Comparison of ENCODE assay signal across 21 cellular contexts in the genomic region with DNA sequence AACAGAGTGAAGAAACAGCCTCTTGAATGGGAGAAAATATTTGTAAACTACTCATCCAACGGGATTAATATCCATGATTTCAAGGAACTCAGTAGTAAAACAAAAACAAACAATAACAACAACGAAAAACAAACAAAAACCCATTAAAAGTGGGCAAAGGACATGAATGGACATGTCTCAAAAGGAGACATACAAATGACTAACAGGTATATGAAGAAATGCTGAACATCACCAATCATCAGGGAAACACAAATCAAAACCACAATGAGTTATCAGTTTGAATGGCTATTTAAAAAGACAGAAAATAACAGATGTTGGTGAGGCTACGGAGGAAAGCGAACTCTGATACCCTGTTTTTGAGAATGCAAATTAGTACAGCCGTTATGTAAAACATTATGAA.
DNase-seq lines count a peak whose midpoint lies in the region; ATAC-seq and TF ChIP-seq lines count a peak whose summit lies in the region.
"Had no signal": no experiment of that assay in that cellular context is flagged by ENCODE, and none has a peak within 500 bp of the region (broad histone marks: within the 10 kb centered on the region; RNA-seq: fewer than 3 reads in every experiment).

No MANE protein-coding gene starts in this region.

- no peaks in the 10 kb centered on the region for H3K4me1 ChIP-seq in breast epithelium
- no peaks in the 10 kb centered on the region for H3K4me1 ChIP-seq in smooth muscle cell (ENCODE audit: low read depth)
- H3K4me1 ChIP-seq: BE2C had no signal

- TF ChIP-seq CTCF in MCF 10A (IDR thresholded peaks at IDR 0.05; ENCODE audit: unreplicated experiment) (no peak), breast epithelium (IDR thresholded peaks at IDR 0.05) (no peak), epithelial cell of esophagus (IDR thresholded peaks at IDR 0.05; ENCODE audit: insufficient read depth, low read depth, low read length, missing control alignments) (no peak), smooth muscle cell (IDR thresholded peaks at IDR 0.05; ENCODE audit: borderline replicate concordance, insufficient read depth, poor library complexity, severe bottlenecking) (no peak), coronary artery (IDR thresholded peaks at IDR 0.05) (no peak)

- H4K20me1 ChIP-seq in smooth muscle cell (ENCODE audit: low read depth): no peaks in the 10 kb centered on the region

- H3K36me3 Mint-ChIP-seq in MCF 10A (ENCODE audit: insufficient read depth, unreplicated experiment): no peaks in the 10 kb centered on the region
- H3K36me3 Mint-ChIP-seq: CD4-positive, CD25-positive, alpha-beta regulatory T cell had no signal

- no peak for ATAC-seq in GM19395 (IDR thresholded peaks at IDR 0.05; ENCODE audit: unreplicated experiment)
- ATAC-seq: GM12878, HepG2 had no signal

- H3K27ac ChIP-seq in breast epithelium: no peak overlapping the region
- no peak overlapping the region for H3K27ac ChIP-seq in smooth muscle cell (ENCODE audit: low read depth)
- no peak overlapping the region for H3K27ac ChIP-seq in coronary artery

- DNase-seq in MCF 10A (ENCODE audit: unreplicated experiment): peak; percentile 4
- DNase-seq in breast epithelium (ENCODE audit: low spot score in 2 of 2): no peak
- DNase-seq in NCI-H526 treated with DMSO at 0.1 percent for 48 hours (lab: John Stamatoyannopoulos, UW): peak; percentile 16
- peak; percentile 67 for DNase-seq in epithelial cell of esophagus (ENCODE audit: low read depth)
- DNase-seq in smooth muscle cell (lab: John Stamatoyannopoulos, UW; ENCODE audit: unreplicated experiment): no peak
- no peak for DNase-seq in coronary artery (ENCODE audit: low spot score)
- no peak for DNase-seq in NCI-H1436 (lab: John Stamatoyannopoulos, UW)
- DNase-seq: ACHN; BE2C; C1 segment of cervical spinal cord; CD4-positive, CD25-positive, alpha-beta regulatory T cell; CD8-positive, alpha-beta memory T cell; COR-L47; DMS 273 treated with DMSO at 0.1 percent for 48 hours; DMS53; DND-41; EL; H9 had no signal

- H2AFZ ChIP-seq in smooth muscle cell (ENCODE audit: low read depth): peak overlapping the region; percentile 15

- peak overlapping the region; percentile 93 for H3K27ac Mint-ChIP-seq in MCF 10A (ENCODE audit: low read depth, unreplicated experiment)
- H3K27ac Mint-ChIP-seq: CD8-positive, alpha-beta memory T cell had no signal

- 92% methylated on average over 5 of the region's 5 CpGs for WGBS in smooth muscle cell (ENCODE audit: low lambda C conversion rate)

- no TSS peak for BruUV-seq in MCF 10A (replicated peaks; lab: Mats Ljungman, UMichigan)

- no peaks in the 10 kb centered on the region for H3F3A ChIP-seq in smooth muscle cell (ENCODE audit: low read depth)

- no peaks in the 10 kb centered on the region for H3K79me2 ChIP-seq in smooth muscle cell (ENCODE audit: low read depth)

- POLR2A ChIA-PET in MCF 10A (lab: Yijun Ruan, JAX): interaction anchor here (1.1 kb wide), 1 partner anchor 25 kb away, joined by 4 read pairs; no protein-coding TSS in a partner anchor

- intact Hi-C loops in MCF 10A (cut with micrococcal nuclease) (no loop called here), breast epithelium (cut with DNase I; ENCODE audit: low total_unique reads) (no loop called here)

- H3K27me3 Mint-ChIP-seq in MCF 10A (ENCODE audit: insufficient read depth, unreplicated experiment): no peaks in the 10 kb centered on the region
- H3K27me3 Mint-ChIP-seq: CD4-positive, CD25-positive, alpha-beta regulatory T cell; CD8-positive, alpha-beta memory T cell had no signal

- no peaks in the 10 kb centered on the region for H3K9me3 Mint-ChIP-seq in MCF 10A (ENCODE audit: unreplicated experiment)
- H3K9me3 Mint-ChIP-seq: H9 had no signal

- CTCF ChIA-PET in MCF 10A (lab: Yijun Ruan, JAX): no interaction called here

- TF ChIP-seq POLR2A in breast epithelium (IDR thresholded peaks at IDR 0.05): no peak

- H3K9me3 ChIP-seq in breast epithelium (no peaks in the 10 kb centered on the region), smooth muscle cell (replicated peaks; ENCODE audit: low read depth) (no peaks in the 10 kb centered on the region)
- H3K9me3 ChIP-seq: BE2C had no signal

- no peak overlapping the region for H3K4me2 ChIP-seq in smooth muscle cell

- H3K4me3 ChIP-seq in breast epithelium (no peak overlapping the region), epithelial cell of esophagus (ENCODE audit: low read length) (no peak overlapping the region), smooth muscle cell (no peak overlapping the region), coronary artery (no peak overlapping the region)
- H3K4me3 ChIP-seq: GM12878 had no signal

- H3K27me3 ChIP-seq in breast epithelium (no peaks in the 10 kb centered on the region), smooth muscle cell (ENCODE audit: low read depth) (no peaks in the 10 kb centered on the region)
- H3K27me3 ChIP-seq: BE2C had no signal

- peaks cover 10% of the 10 kb centered on the region for H3K4me1 Mint-ChIP-seq in MCF 10A (ENCODE audit: insufficient read depth, unreplicated experiment)
- H3K4me1 Mint-ChIP-seq: CD4-positive, CD25-positive, alpha-beta regulatory T cell; CD8-positive, alpha-beta memory T cell; H9 had no signal

- no peak overlapping the region for H3K9ac ChIP-seq in smooth muscle cell (ENCODE audit: low read depth)

- H3K36me3 ChIP-seq in breast epithelium (no peaks in the 10 kb centered on the region), smooth muscle cell (ENCODE audit: low read depth) (no peaks in the 10 kb centered on the region)
- H3K36me3 ChIP-seq: BE2C had no signal

- no peak overlapping the region for H3K4me3 Mint-ChIP-seq in MCF 10A (ENCODE audit: unreplicated experiment)
- H3K4me3 Mint-ChIP-seq: CD4-positive, CD25-positive, alpha-beta regulatory T cell; H9 had no signal

Comparison
In these comparisons a context has a peak if more than half of its experiments do, and no peak if none do; other contexts are left out.
1. DNase-seq: peak in MCF 10A (single experiment), NCI-H526 treated with DMSO at 0.1 percent for 48 hours (single experiment) and epithelial cell of esophagus (single experiment); none in breast epithelium (0 of 2), smooth muscle cell (single experiment), coronary artery (single experiment) and NCI-H1436 (single experiment).